ENCODE assay signal across 16 cellular contexts in the genomic region with DNA sequence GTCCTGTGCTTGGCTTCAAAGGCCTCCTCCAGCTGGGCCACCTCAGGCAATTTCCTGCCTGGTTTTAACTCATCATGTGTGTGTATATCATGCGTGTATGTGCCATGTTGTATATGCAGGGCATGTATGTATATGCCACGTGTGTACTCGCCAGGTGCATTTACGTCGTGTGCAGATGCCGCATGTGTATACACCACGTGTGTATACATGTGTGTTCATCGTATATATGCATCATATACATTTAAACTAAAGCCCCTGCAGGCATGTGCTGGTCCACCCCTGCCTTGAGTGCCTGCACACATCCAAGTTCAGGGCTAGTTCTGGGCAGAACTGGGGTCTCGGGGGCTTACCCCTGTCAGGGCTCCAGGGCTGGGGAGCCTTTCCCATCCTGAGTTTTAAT. TPM values are rescaled to one million over a fixed set of nuclear protein-coding genes. Genes with fewer than 3 reads are reported as not detected.
"Had no signal": no experiment of that assay in that cellular context is flagged by ENCODE, and none has a peak within 500 bp of the region (broad histone marks: within the 10 kb centered on the region; RNA-seq: fewer than 3 reads in every experiment).

No MANE protein-coding gene starts in this region.

- H3K4me2 ChIP-seq: KMS-11, SK-N-SH had no signal

- H3K4me3 ChIP-seq: K562 had no signal

- H3K9ac ChIP-seq: KMS-11, SK-N-SH had no signal

- H3K9me3 ChIP-seq: SK-N-SH had no signal

- H3K27ac ChIP-seq: KMS-11 had no signal

- DNase-seq: Kasumi-1, MM.1S, NCI-H1436, NCI-H187, NCI-H2081 treated with DMSO at 0.1 percent for 48 hours, NCI-H2171, NCI-H226, NCI-H446, NCI-H510A, NCI-H524 treated with DMSO at 0.1 percent for 48 hours, RPMI8226, SK-N-SH had no signal

- ATAC-seq: K562 had no signal

RNA-seq across cellular contexts. Expression of a gene that starts 54.0 kb away (rescaled TPM):
- total RNA-seq: HT1080 had no signal
- polyA plus RNA-seq: IgD-negative memory B cell, SK-N-SH had no signal
